20 cellular contexts compared by ENCODE assay signal in genomic region chr10:84587789-84588188, GRCh38.
"Had no signal": no experiment of that assay in that cellular context is flagged by ENCODE, and none has a peak within 500 bp of the region (broad histone marks: within the 10 kb centered on the region; RNA-seq: fewer than 3 reads in every experiment).

No MANE protein-coding gene starts in this region.

- H3K27me3 ChIP-seq: colonic mucosa, heart left ventricle, tibial artery, upper lobe of left lung, uterus had no signal

- H3K4me1 ChIP-seq: colonic mucosa, heart left ventricle, spleen, tibial artery, upper lobe of left lung, uterus had no signal

- H3K9me3 Mint-ChIP-seq: natural killer cell; neural crest cell; stimulated activated memory B cell treated with anti-CD40 and anti-IgM and Interleukin-4, amounts not matched to agents 10 μg/mL and 1 μg/mL and 100 μg/mL, for 72 hours; stimulated activated naive CD8-positive, alpha-beta T cell treated with anti-CD3 and anti-CD28 coated beads, Interleukin-15, Interleukin-2, amounts not matched to agents 100 ng/mL and 50 ng/mL, for 24 hours had no signal

- H3K27ac ChIP-seq: colonic mucosa, heart left ventricle, spleen, tibial artery, upper lobe of left lung, uterus had no signal

- H3K4me1 Mint-ChIP-seq: natural killer cell; stimulated activated memory B cell treated with anti-CD40 and anti-IgM and Interleukin-4, amounts not matched to agents 10 μg/mL and 1 μg/mL and 100 μg/mL, for 72 hours had no signal

- ATAC-seq: heart left ventricle; mucosa of descending colon; natural killer cell; sciatic nerve; stimulated activated memory B cell treated with anti-CD40 and anti-IgM and Interleukin-4, amounts not matched to agents 10 μg/mL and 1 μg/mL and 100 μg/mL, for 72 hours had no signal

- DNase-seq: colonic mucosa; dermis blood vessel endothelial cell; effector CD4-positive, alpha-beta T cell; foreskin melanocyte; heart left ventricle; hippocampal formation; kidney glomerular epithelial cell; mucosa of descending colon; natural killer cell; spleen; stimulated activated CD4-positive, alpha-beta T cell treated with anti-CD3 and anti-CD28 coated beads, Interleukin-15, amount 100 ng/mL, for 24 hours; stimulated activated CD4-positive, alpha-beta T cell treated with anti-CD3 and anti-CD28 coated beads, Interleukin-1b, Interleukin-23, amount 100 ng/mL, for 48 hours; stimulated activated CD4-positive, alpha-beta T cell treated with anti-CD3 and anti-CD28 coated beads, Interleukin-4, amount 100 ng/mL, for 24 hours; tibial artery; upper lobe of left lung; uterus had no signal

- H3K9me3 ChIP-seq: colonic mucosa, heart left ventricle, mucosa of descending colon, spleen, tibial artery, upper lobe of left lung, uterus had no signal

- H3K4me3 Mint-ChIP-seq: natural killer cell; neural crest cell; stimulated activated memory B cell treated with anti-CD40 and anti-IgM and Interleukin-4, amounts not matched to agents 10 μg/mL and 1 μg/mL and 100 μg/mL, for 72 hours; stimulated activated naive CD8-positive, alpha-beta T cell treated with anti-CD3 and anti-CD28 coated beads, Interleukin-15, Interleukin-2, amounts not matched to agents 100 ng/mL and 50 ng/mL, for 24 hours had no signal

- H3K36me3 Mint-ChIP-seq: natural killer cell; stimulated activated memory B cell treated with anti-CD40 and anti-IgM and Interleukin-4, amounts not matched to agents 10 μg/mL and 1 μg/mL and 100 μg/mL, for 72 hours had no signal

- H3K27ac Mint-ChIP-seq: natural killer cell; stimulated activated memory B cell treated with anti-CD40 and anti-IgM and Interleukin-4, amounts not matched to agents 10 μg/mL and 1 μg/mL and 100 μg/mL, for 72 hours; stimulated activated naive CD8-positive, alpha-beta T cell treated with anti-CD3 and anti-CD28 coated beads, Interleukin-15, Interleukin-2, amounts not matched to agents 100 ng/mL and 50 ng/mL, for 24 hours had no signal

- H3K27me3 Mint-ChIP-seq: stimulated activated naive CD8-positive, alpha-beta T cell treated with anti-CD3 and anti-CD28 coated beads, Interleukin-15, Interleukin-2, amounts not matched to agents 100 ng/mL and 50 ng/mL, for 24 hours had no signal
